Comparison of ENCODE assay signal across 1 cellular context in genomic region chr14:64812412-64812811, GRCh38.
TF ChIP-seq lines count a peak whose summit lies in the region.

No MANE protein-coding gene starts in this region.

TF ChIP-seq in HCT116, 20 proteins besides CTCF, POLR2A, EP300 and RAD21 (continued from another document):
- TF ChIP-seq, protein P1, sequence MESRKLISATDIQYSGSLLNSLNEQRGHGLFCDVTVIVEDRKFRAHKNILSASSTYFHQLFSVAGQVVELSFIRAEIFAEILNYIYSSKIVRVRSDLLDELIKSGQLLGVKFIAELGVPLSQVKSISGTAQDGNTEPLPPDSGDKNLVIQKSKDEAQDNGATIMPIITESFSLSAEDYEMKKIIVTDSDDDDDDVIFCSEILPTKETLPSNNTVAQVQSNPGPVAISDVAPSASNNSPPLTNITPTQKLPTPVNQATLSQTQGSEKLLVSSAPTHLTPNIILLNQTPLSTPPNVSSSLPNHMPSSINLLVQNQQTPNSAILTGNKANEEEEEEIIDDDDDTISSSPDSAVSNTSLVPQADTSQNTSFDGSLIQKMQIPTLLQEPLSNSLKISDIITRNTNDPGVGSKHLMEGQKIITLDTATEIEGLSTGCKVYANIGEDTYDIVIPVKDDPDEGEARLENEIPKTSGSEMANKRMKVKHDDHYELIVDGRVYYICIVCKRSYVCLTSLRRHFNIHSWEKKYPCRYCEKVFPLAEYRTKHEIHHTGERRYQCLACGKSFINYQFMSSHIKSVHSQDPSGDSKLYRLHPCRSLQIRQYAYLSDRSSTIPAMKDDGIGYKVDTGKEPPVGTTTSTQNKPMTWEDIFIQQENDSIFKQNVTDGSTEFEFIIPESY (IDR thresholded peaks at IDR 0.05; ENCODE audit: extremely low read depth, insufficient replicate concordance, low read length), result no peak
- TF ChIP-seq POLR2AphosphoS5 (IDR thresholded peaks at IDR 0.05; ENCODE audit: low read depth, low read length), result no peak
- TF ChIP-seq SIN3A (IDR thresholded peaks at IDR 0.05; ENCODE audit: low read depth), result no peak
